Comparison of ENCODE assay signal across 8 cellular contexts in genomic region chr11:60970369-60970774, GRCh38. TPM values are rescaled to one million over a fixed set of nuclear protein-coding genes. Genes with fewer than 3 reads are reported as not detected.
DNase-seq lines count a peak whose midpoint lies in the region; ATAC-seq and TF ChIP-seq lines count a peak whose summit lies in the region.

No MANE protein-coding gene starts in this region.

- peak; percentile 57 for ATAC-seq in HG02885 (IDR thresholded peaks at IDR 0.05; ENCODE audit: poor library complexity, unreplicated experiment)
- ATAC-seq in GM19467 (IDR thresholded peaks at IDR 0.05; ENCODE audit: unreplicated experiment) = no peak

- no peaks in the 10 kb centered on the region for H3K9me3 ChIP-seq in right atrium auricular region

- no peaks in the 10 kb centered on the region for H3K27me3 ChIP-seq in right atrium auricular region

- H3K27ac ChIP-seq in right atrium auricular region = no peak overlapping the region

- H3K36me3 ChIP-seq in right atrium auricular region = no peaks in the 10 kb centered on the region

- no peak overlapping the region for H3K4me3 ChIP-seq in right atrium auricular region

- DNase-seq in D341Med (ENCODE audit: low spot score) (peak; percentile 86), SKM-1 (lab: John Stamatoyannopoulos, UW; ENCODE audit: unreplicated experiment) (peak; percentile 45), right atrium auricular region (ENCODE audit: low spot score) (no peak), GOT3 (lab: John Stamatoyannopoulos, UW) (no peak)
- DNase-seq in activated naive CD4-positive, alpha-beta T cell treated with anti-CD3 and anti-CD28 coated beads, Interleukin-2, amount 50 U/mL, for 16 hours = peak; percentile 85
- peak; percentile 54 to 72 for DNase-seq in stimulated activated CD4-positive, alpha-beta T cell treated with anti-CD3 and anti-CD28 coated beads, Interleukin-1b, Interleukin-23, amount 100 ng/mL, for 1 hour (ENCODE audit: low read depth in 2 of 2)

- peak; percentile 80 to 88 for TF ChIP-seq CTCF in right atrium auricular region (IDR thresholded peaks at IDR 0.05)

- no peaks in the 10 kb centered on the region for H3K4me1 ChIP-seq in right atrium auricular region

RNA-seq across cellular contexts. Expression of gene CD6, which starts 1.1 kb away (rescaled TPM):
- total RNA-seq in right atrium auricular region = under 1 TPM; 0.48 to 0.79 TPM

RNA-seq across cellular contexts. Expression of gene SLC15A3, which starts 18.4 kb away (rescaled TPM):
- 10 to 100 TPM; 12.9 to 17.5 TPM for total RNA-seq in right atrium auricular region

RNA-seq across cellular contexts. Expression of gene TMEM132A, which starts 46.1 kb away (rescaled TPM):
- total RNA-seq in right atrium auricular region = 1 to 10 TPM; 7.5 to 8.4 TPM

RNA-seq across cellular contexts. Expression of gene TMEM109, which starts 56.4 kb away (rescaled TPM):
- 100 to 1,000 TPM; 119 to 124 TPM for total RNA-seq in right atrium auricular region

Comparison
In these comparisons a context has a peak if more than half of its experiments do, and no peak if none do; other contexts are left out.
1. DNase-seq: peak in D341Med (single experiment), SKM-1 (single experiment), activated naive CD4-positive, alpha-beta T cell treated with anti-CD3 and anti-CD28 coated beads, Interleukin-2, amount 50 U/mL, for 16 hours (single experiment) and stimulated activated CD4-positive, alpha-beta T cell treated with anti-CD3 and anti-CD28 coated beads, Interleukin-1b, Interleukin-23, amount 100 ng/mL, for 1 hour (2 of 2); none in right atrium auricular region (single experiment) and GOT3 (single experiment).